In genomic region chr5:8226148-8226547, GRCh38 we compare ENCODE assay signal across 9 cellular contexts.
"Had no signal": no experiment of that assay in that cellular context is flagged by ENCODE, and none has a peak within 500 bp of the region (broad histone marks: within the 10 kb centered on the region; RNA-seq: fewer than 3 reads in every experiment).

No MANE protein-coding gene starts in this region.

- H3K9ac ChIP-seq: GM23248 had no signal

- H2AFZ ChIP-seq: GM23248 had no signal

- H3K27ac ChIP-seq: GM23248 had no signal

- H3K36me3 ChIP-seq: HAP-1 had no signal

- H3K9me3 ChIP-seq: HAP-1 had no signal

- DNase-seq: GM23248, GOT3, H7, HFFc6, IMR-90, KG1 had no signal

- ATAC-seq: HCT116, K562 had no signal

- H3K4me1 ChIP-seq: HAP-1 had no signal

- H3K4me3 ChIP-seq: GM23248, HAP-1, K562 had no signal
